Comparison of ENCODE assay signal across 23 cellular contexts in genomic region chr3:82506204-82506603, GRCh38.
"Had no signal": no experiment of that assay in that cellular context is flagged by ENCODE, and none has a peak within 500 bp of the region (broad histone marks: within the 10 kb centered on the region; RNA-seq: fewer than 3 reads in every experiment).

No MANE protein-coding gene starts in this region.

- ATAC-seq: Panc1, PC-3 had no signal

- H3K27ac ChIP-seq: HL-60, RWPE1 had no signal

- H3K9me3 ChIP-seq: SK-N-SH had no signal

- H3K9ac ChIP-seq: SK-N-SH had no signal

- DNase-seq: KBM-7; MV-4-11; NCI-H1048; NCI-H1105 treated with DMSO at 0.1 percent for 48 hours; NCI-H1417 treated with DMSO at 0.1 percent for 48 hours; NCI-H146; NCI-H1694 treated with DMSO at 0.1 percent for 48 hours; NCI-H1930; NCI-H2081; NCI-H2107; NCI-H2227 treated with DMSO at 0.1 percent for 48 hours; NCI-H510A; NCI-H524 treated with DMSO at 0.1 percent for 48 hours; NCI-H69; NCI-H774; NK-92 treated with Interleukin-12 subunit alpha and Interleukin-12 subunit beta, amount 100 ng/mL, for 24 hours; PC-3; SHP77; SK-N-SH; SW 1271 had no signal

- H3K4me2 ChIP-seq: SK-N-SH had no signal
